In genomic region chr6:111870751-111871064, GRCh38 we compare ENCODE assay signal across 2 cellular contexts.
TF ChIP-seq lines count a peak whose summit lies in the region.

No MANE protein-coding gene starts in this region.

TF ChIP-seq in SK-N-SH, 30 proteins besides CTCF, POLR2A, EP300 and RAD21 (continued from another document):
- TF ChIP-seq IRF3 (IDR thresholded peaks at IDR 0.05; ENCODE audit: low read depth, low read length) (no peak), USF1 (IDR thresholded peaks at IDR 0.05; ENCODE audit: borderline replicate concordance, low read depth) (no peak), SIN3A (IDR thresholded peaks at IDR 0.05; ENCODE audit: borderline replicate concordance, low read depth, low read length) (no peak), POLR2AphosphoS5 (IDR thresholded peaks at IDR 0.05; ENCODE audit: low read depth, low read length) (no peak), PBX3 (IDR thresholded peaks at IDR 0.05) (no peak)

TF ChIP-seq in SK-N-SH treated with all-trans-retinoic acid at 6 μM for 48 hours, 23 proteins besides CTCF, POLR2A, EP300 and RAD21 (continued from another document):
- TF ChIP-seq CSRNP3 (CRISPR knock-in tag; IDR thresholded peaks at IDR 0.05) (no peak), RARB (CRISPR knock-in tag; IDR thresholded peaks at IDR 0.05) (no peak), CSDC2 (CRISPR knock-in tag; IDR thresholded peaks at IDR 0.05) (no peak), OSR1 (CRISPR knock-in tag; IDR thresholded peaks at IDR 0.05) (no peak), PATZ1 (CRISPR knock-in tag; IDR thresholded peaks at IDR 0.05; ENCODE audit: borderline replicate concordance) (no peak), ZNF70 (CRISPR knock-in tag; IDR thresholded peaks at IDR 0.05) (no peak), ZC3H10 (CRISPR knock-in tag; IDR thresholded peaks at IDR 0.05) (no peak), ESRRG (CRISPR knock-in tag; IDR thresholded peaks at IDR 0.05) (no peak), GLIS3 (CRISPR knock-in tag; IDR thresholded peaks at IDR 0.05) (no peak), SNAI2 (CRISPR knock-in tag; IDR thresholded peaks at IDR 0.05) (no peak), TOX (CRISPR knock-in tag; IDR thresholded peaks at IDR 0.05; ENCODE audit: borderline replicate concordance) (no peak), CREB5 (CRISPR knock-in tag; IDR thresholded peaks at IDR 0.05; ENCODE audit: low read depth) (no peak), TCF4 (CRISPR knock-in tag; IDR thresholded peaks at IDR 0.05; ENCODE audit: borderline replicate concordance) (no peak), ZNF565 (CRISPR knock-in tag; conservative IDR thresholded peaks at IDR 0.05; ENCODE audit: low read depth) (no peak)
